Comparison of ENCODE assay signal across 8 cellular contexts in the genomic region with DNA sequence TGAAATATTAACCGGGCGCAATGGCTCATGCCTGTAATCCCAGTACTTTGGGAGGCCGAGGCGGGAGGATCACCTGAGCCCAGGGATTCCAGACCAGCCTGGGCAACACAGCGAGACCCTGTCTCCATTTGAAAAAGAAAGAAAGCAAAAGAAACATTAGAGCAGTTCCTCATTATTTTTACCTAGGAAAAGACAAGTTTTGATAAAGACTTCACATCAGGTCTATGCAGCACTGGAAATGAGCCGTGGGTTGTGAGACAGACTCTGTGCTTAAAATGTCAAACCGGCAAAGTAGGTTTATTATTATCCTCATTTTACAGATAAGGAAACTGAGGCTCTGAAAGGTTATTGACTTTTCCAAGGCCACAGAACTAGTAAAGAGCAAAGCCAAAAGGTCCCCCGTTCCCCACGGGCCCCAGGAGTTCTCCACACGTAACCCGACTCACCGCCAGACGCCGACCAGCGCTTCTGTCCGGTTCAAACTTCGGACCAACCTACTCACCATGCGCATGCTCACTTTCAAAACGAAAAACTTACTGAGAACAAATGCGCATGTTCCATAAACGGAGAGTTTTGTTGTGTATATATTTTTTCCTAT. TPM values are rescaled to one million over a fixed set of nuclear protein-coding genes. Genes with fewer than 3 reads are reported as not detected.
DNase-seq lines count a peak whose midpoint lies in the region; ATAC-seq, FAIRE-seq and TF ChIP-seq lines count a peak whose summit lies in the region.

No MANE protein-coding gene starts in this region.

- H3K9me3 ChIP-seq in keratinocyte (ENCODE audit: control insufficient read depth, low read depth, low read length) = no peaks in the 10 kb centered on the region
- H3K9me3 ChIP-seq in stomach smooth muscle (ENCODE audit: control insufficient read depth in 2 of 2, low read length in 2 of 2) = no peaks in the 10 kb centered on the region

- in situ Hi-C loops in astrocyte of the cerebellum (cut with HindIII; ENCODE audit: low sequenced_read_pairs) = no loop called here

- H3K36me3 ChIP-seq in keratinocyte (ENCODE audit: control insufficient read depth in 2 of 2, extremely low read depth in 1 of 2, insufficient read depth in 2 of 2, low read length in 2 of 2) = peaks cover 1 to 5% of the 10 kb centered on the region in 2 experiments
- H3K36me3 ChIP-seq in stomach smooth muscle (ENCODE audit: control insufficient read depth in 2 of 2, insufficient read depth in 2 of 2, low read length in 2 of 2) = peaks cover 0 to 7% of the 10 kb centered on the region in 2 donors

- no peak for DNase-seq in AG09309 (ENCODE audit: low read depth)
- DNase-seq in HK-2 (ENCODE audit: unreplicated experiment) = peak; percentile 11
- DNase-seq in astrocyte of the cerebellum (ENCODE audit: low read depth) = no peak
- DNase-seq in keratinocyte (ENCODE audit: low read depth, low spot score) = no peak
- DNase-seq in germinal center (ENCODE audit: low spot score) = no peak
- no peak for DNase-seq in NCI-H1436 treated with DMSO at 0.1 percent for 48 hours (lab: John Stamatoyannopoulos, UW)

- dilution Hi-C loops in keratinocyte (cut with MboI; ENCODE audit: extremely low pct_ligation_motif_present, low sequenced_read_pairs) = no loop called here

- H3K27me3 ChIP-seq in keratinocyte (ENCODE audit: control insufficient read depth, extremely low read depth, insufficient read depth, low read length) (no peaks in the 10 kb centered on the region), stomach smooth muscle (ENCODE audit: control insufficient read depth in 1 of 2, insufficient read depth in 2 of 2, low read length in 2 of 2) (no peaks in the 10 kb centered on the region)

- peak; percentile 43 for ATAC-seq in GM21423 (IDR thresholded peaks at IDR 0.05; ENCODE audit: unreplicated experiment)

- H3K27ac ChIP-seq in keratinocyte (ENCODE audit: control insufficient read depth, insufficient read depth, low read length) = peak overlapping the region; percentile 88
- peak overlapping the region; percentile 89 for H3K27ac ChIP-seq in stomach smooth muscle (ENCODE audit: low read length)

- no peak for TF ChIP-seq CTCF in AG09309 (IDR thresholded peaks at IDR 0.05; ENCODE audit: control insufficient read depth, insufficient read depth, low read depth, low read length, missing control alignments)
- no peak for TF ChIP-seq CTCF in astrocyte of the cerebellum (IDR thresholded peaks at IDR 0.05; ENCODE audit: low read depth, low read length, missing control alignments)
- TF ChIP-seq CTCF in keratinocyte (optimal IDR thresholded peaks at IDR 0.05 in 1 of 3, IDR thresholded peaks at IDR 0.05 in 1 of 3, conservative IDR thresholded peaks at IDR 0.05 in 1 of 3; ENCODE audit: extremely low read depth in 1 of 3, insufficient read depth in 2 of 3, low read length in 3 of 3) = no peak

- H3K4me2 ChIP-seq in keratinocyte (ENCODE audit: control insufficient read depth, extremely low read depth, insufficient read depth, low read depth, low read length) = peak overlapping the region; percentile 89

- peaks cover 4% of the 10 kb centered on the region for H4K20me1 ChIP-seq in keratinocyte (ENCODE audit: control insufficient read depth, extremely low read depth, insufficient read depth, low read length)

- peak overlapping the region; percentile 99 for H3K4me3 ChIP-seq in AG09309 (ENCODE audit: control insufficient read depth, low read depth, low read length)
- peak overlapping the region; percentile 97 for H3K4me3 ChIP-seq in astrocyte of the cerebellum (ENCODE audit: low read depth, low read length)
- peak overlapping the region; percentile 49 to 96 (median 93) for H3K4me3 ChIP-seq in keratinocyte (ENCODE audit: control insufficient read depth in 2 of 3, extremely low read depth in 1 of 3, insufficient read depth in 2 of 3, low read depth in 1 of 3, low read length in 3 of 3)
- H3K4me3 ChIP-seq in stomach smooth muscle (ENCODE audit: low read length in 2 of 2) = peak overlapping the region; percentile 74 to 92

- peak overlapping the region; percentile 95 for H3K9ac ChIP-seq in keratinocyte (ENCODE audit: control insufficient read depth, extremely low read depth, insufficient read depth, low read length)
- H3K9ac ChIP-seq in stomach smooth muscle (ENCODE audit: low read length in 2 of 2) = peak overlapping the region; percentile 82 to 87

- H3K79me2 ChIP-seq in keratinocyte (ENCODE audit: control insufficient read depth, insufficient read depth, low read length) = peaks cover 50% of the 10 kb centered on the region

- H2AFZ ChIP-seq in keratinocyte (ENCODE audit: control insufficient read depth, low read length) = peak overlapping the region; percentile 96

- H3K9me1 ChIP-seq in keratinocyte (ENCODE audit: control insufficient read depth, extremely low read depth, insufficient read depth, low read length) = no peaks in the 10 kb centered on the region

- no peak for FAIRE-seq in keratinocyte (lab: Jason Lieb, UNC)

- H3K4me1 ChIP-seq in keratinocyte (ENCODE audit: control insufficient read depth, extremely low read depth, insufficient read depth, low read length) = peaks cover 15% of the 10 kb centered on the region
- peaks cover 14% of the 10 kb centered on the region for H3K4me1 ChIP-seq in stomach smooth muscle (ENCODE audit: control insufficient read depth, insufficient read depth, low read length)

RNA-seq across cellular contexts. Expression of a gene that starts 0.4 kb away (rescaled TPM):
- polyA plus RNA-seq in keratinocyte = 5.5 to 7.6 TPM (median 5.9 TPM) in 3 replicates
- 9.3 TPM for polyA plus RNA-seq in keratinocyte (2011; ENCODE audit: low read depth)
- polyA plus RNA-seq in keratinocyte (2011; cell fraction: cytosol; rRNA removed) = 2.8 and 4.9 TPM in 2 replicates
- 6.8 and 7.0 TPM in 2 replicates for polyA plus RNA-seq in keratinocyte (2011; cell fraction: nucleus; rRNA removed)
- 4.0 and 6.2 TPM in 2 replicates for polyA plus RNA-seq in keratinocyte (2012; ENCODE audit: low replicate concordance)
- polyA minus RNA-seq in keratinocyte = 1.8 to 9.1 TPM (median 4.0 TPM) in 3 replicates
- 7.3 TPM for polyA minus RNA-seq in keratinocyte (2011; cell fraction: cytosol; rRNA and poly(A)+ RNA removed)
- polyA minus RNA-seq in keratinocyte (2011; cell fraction: nucleus; rRNA and poly(A)+ RNA removed) = 3.3 and 11.1 TPM in 2 replicates

RNA-seq across cellular contexts. Expression of a gene that starts 0.6 kb away (rescaled TPM):
- 13.4 to 19.7 TPM (median 14.2 TPM) in 3 replicates for polyA plus RNA-seq in keratinocyte
- polyA plus RNA-seq in keratinocyte (2011; ENCODE audit: low read depth) = 24.1 TPM
- polyA plus RNA-seq in keratinocyte (2011; cell fraction: cytosol; rRNA removed) = 9.6 and 14.9 TPM in 2 replicates
- 15.8 and 19.6 TPM in 2 replicates for polyA plus RNA-seq in keratinocyte (2011; cell fraction: nucleus; rRNA removed)
- 12.1 and 17.1 TPM in 2 replicates for polyA plus RNA-seq in keratinocyte (2012; ENCODE audit: low replicate concordance)
- polyA minus RNA-seq in keratinocyte = 5.8 to 21.7 TPM (median 6.7 TPM) in 3 replicates
- polyA minus RNA-seq in keratinocyte (2011; cell fraction: cytosol; rRNA and poly(A)+ RNA removed) = 5.9 TPM
- 13.9 and 22.0 TPM in 2 replicates for polyA minus RNA-seq in keratinocyte (2011; cell fraction: nucleus; rRNA and poly(A)+ RNA removed)
